Comparison of ENCODE assay signal across 8 cellular contexts in genomic region chr2:38887902-38888554, GRCh38. TPM values are rescaled to one million over a fixed set of nuclear protein-coding genes. Genes with fewer than 3 reads are reported as not detected.
"Had no signal": no experiment of that assay in that cellular context is flagged by ENCODE, and none has a peak within 500 bp of the region (broad histone marks: within the 10 kb centered on the region; RNA-seq: fewer than 3 reads in every experiment).

No MANE protein-coding gene starts in this region.

- DNase-seq: GDM1, GF-D8 had no signal

- FAIRE-seq: GM12878, GM12891, GM12892, GM18507, GM19239 had no signal

- ATAC-seq: GM12878 had no signal

- H3K4me3 ChIP-seq: GM12878 had no signal

RNA-seq across cellular contexts. Expression of gene ARHGEF33, which starts 1.6 kb away (rescaled TPM):
- total RNA-seq: G401 had no signal
